ENCODE assay signal across 17 cellular contexts in the genomic region with DNA sequence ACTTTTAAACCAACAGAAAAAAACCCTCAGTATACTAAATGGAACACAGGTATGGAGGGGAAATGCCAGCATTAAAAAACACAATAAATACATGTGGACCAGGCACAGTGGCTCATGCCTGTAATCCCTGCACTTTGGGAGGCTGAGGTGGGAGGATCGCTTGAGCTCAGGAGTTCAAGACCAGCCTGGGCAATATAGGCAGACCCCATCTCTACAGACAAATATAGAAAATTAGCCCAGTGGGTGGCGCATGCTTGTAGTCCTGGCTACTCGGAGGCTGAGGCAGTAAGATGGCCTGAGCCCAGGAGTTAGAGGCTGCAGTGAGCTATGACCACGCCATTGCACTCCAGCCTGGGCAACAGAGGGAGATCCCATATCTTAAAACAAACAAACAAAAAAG. TPM values are rescaled to one million over a fixed set of nuclear protein-coding genes. Genes with fewer than 3 reads are reported as not detected.
"Had no signal": no experiment of that assay in that cellular context is flagged by ENCODE, and none has a peak within 500 bp of the region (broad histone marks: within the 10 kb centered on the region; RNA-seq: fewer than 3 reads in every experiment).

No MANE protein-coding gene starts in this region.

RNA-seq across cellular contexts. Expression of gene ULBP1, which starts 3.9 kb away (rescaled TPM):
- total RNA-seq: body of pancreas had no signal

RNA-seq across cellular contexts. Expression of gene ULBP2, which starts 18.0 kb away (rescaled TPM):
- total RNA-seq: activated T-helper 17 cell treated with anti-CD3 and anti-CD28 coated beads, Interleukin-2, amount 50 U/mL, for 72 hours had no signal

RNA-seq across cellular contexts. Expression of gene RAET1G, which starts 36.9 kb away (rescaled TPM):
- total RNA-seq: activated B cell treated with CpG ODN at 0.5 μM for 24 hours; activated CD4-positive, alpha-beta memory T cell treated with anti-CD3 and anti-CD28 coated beads for 36 hours; activated CD4-positive, alpha-beta T cell treated with anti-CD3 and anti-CD28 coated beads, Interleukin-2, amount 10 ng/mL, durations not matched to agents 24 days and 14 days; activated CD8-positive, alpha-beta T cell treated with anti-CD3 and anti-CD28 coated beads for 36 hours; activated naive CD4-positive, alpha-beta T cell treated with anti-CD3 and anti-CD28 coated beads for 36 hours; activated naive CD4-positive, alpha-beta T cell treated with anti-CD3 and anti-CD28 coated beads, Interleukin-2, amount 50 U/mL, for 72 hours; activated naive CD8-positive, alpha-beta T cell treated with anti-CD3 and anti-CD28 coated beads for 36 hours; activated T-cell treated with anti-CD3 and anti-CD28 coated beads, Interleukin-2, amount 50 U/mL, for 4 hours; activated T-cell treated with anti-CD3 and anti-CD28 coated beads, Interleukin-2, amount 50 U/mL, for 72 hours; activated T-helper 17 cell treated with anti-CD3 and anti-CD28 coated beads, Interleukin-2, amount 50 U/mL, for 72 hours; astrocyte; body of pancreas; cerebellum; T-cell; T-helper 1 cell treated with Interleukin-12 subunit alpha and Interleukin-12 subunit beta and Interleukin-4 antibody, amounts not matched to agents 30 ng/mL and 1 ng/mL, for 36 hours; T-helper 17 cell; T-helper 2 cell treated with Interferon-gamma antibody and Interleukin-4, amounts not matched to agents 100 ng/mL and 5 ng/mL, for 36 hours had no signal
